2 cellular contexts compared by ENCODE assay signal in the genomic region with DNA sequence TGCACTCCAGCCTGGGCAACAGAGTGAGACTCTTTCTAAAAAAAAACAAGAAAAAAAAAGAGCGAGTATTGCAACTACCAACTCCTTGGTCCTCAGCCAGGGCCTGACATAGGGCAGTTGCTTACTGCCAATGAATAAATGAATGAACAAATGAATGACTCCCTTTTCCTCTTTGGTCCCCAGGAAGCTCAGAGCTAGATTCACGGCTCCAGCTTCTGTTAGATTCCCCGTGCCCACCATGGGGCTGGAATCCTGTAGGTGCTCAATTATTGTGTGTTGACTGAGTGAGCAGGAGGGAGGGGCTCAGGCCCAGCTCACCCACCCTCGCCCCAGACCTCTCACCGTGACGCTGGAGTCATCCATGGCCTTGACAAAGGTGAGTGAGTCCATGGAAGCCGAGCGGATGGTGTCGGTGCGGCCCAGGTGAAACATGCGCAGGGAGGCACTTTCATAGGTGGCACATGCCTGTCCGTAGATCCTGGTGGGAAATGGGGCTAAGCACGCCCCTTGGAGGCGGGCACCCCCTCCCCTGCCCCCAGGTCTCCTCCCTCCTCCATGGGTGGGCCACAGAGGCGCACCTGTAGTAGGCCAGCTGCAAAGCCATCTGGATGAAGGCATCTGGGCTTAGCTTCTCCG.
TF ChIP-seq lines count a peak whose summit lies in the region.

No MANE protein-coding gene starts in this region.

TF ChIP-seq in HEK293, 187 proteins besides CTCF, POLR2A, EP300 and RAD21:
- TF ChIP-seq ZNF112 (tag by site-specific recombination; IDR thresholded peaks at IDR 0.05) (no peak), ZNF24 (tag by site-specific recombination; IDR thresholded peaks at IDR 0.05) (peak; percentile 52; the same call in 1 of the 2 replicates)

TF ChIP-seq in H1, 55 proteins besides CTCF, POLR2A, EP300 and RAD21:
- no peak for TF ChIP-seq CBX5 (IDR thresholded peaks at IDR 0.05; ENCODE audit: low read depth, low read length)
- TF ChIP-seq NRF1 (IDR thresholded peaks at IDR 0.05; ENCODE audit: low read depth, low read length): no peak
